29 cellular contexts compared by ENCODE assay signal in the genomic region with DNA sequence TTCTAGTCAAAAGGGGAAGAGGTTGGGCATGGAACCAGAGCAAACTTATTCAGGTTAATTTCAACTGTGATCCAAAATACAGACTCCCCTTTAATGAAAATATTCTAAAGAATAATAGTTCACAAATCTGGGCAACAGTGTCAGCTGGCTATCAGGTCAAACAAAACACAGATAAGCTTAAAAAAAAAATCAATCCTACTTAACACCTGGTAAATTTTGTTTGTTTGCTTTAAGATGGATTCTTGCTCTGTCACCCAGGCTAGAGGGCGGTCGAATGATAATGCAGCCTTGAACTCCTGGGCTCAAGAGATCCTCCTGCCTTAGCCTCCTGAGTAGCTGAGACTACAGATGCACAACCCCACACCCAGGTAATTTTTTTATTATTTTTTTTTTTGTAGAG.
"Had no signal": no experiment of that assay in that cellular context is flagged by ENCODE, and none has a peak within 500 bp of the region (broad histone marks: within the 10 kb centered on the region; RNA-seq: fewer than 3 reads in every experiment).

No MANE protein-coding gene starts in this region.

- H3K27me3 Mint-ChIP-seq: dendritic cell treated with granulocyte-macrophage colony-stimulating factor and Interleukin-4, amounts not matched to agents 40 ng/mL and 50 ng/mL, for 4 days; effector memory CD8-positive, alpha-beta T cell had no signal

- H3K4me1 ChIP-seq: colonic mucosa, esophagus muscularis mucosa, esophagus squamous epithelium, foreskin keratinocyte, gastrocnemius medialis, gastroesophageal sphincter, heart left ventricle, heart right ventricle had no signal

- ATAC-seq: effector memory CD8-positive, alpha-beta T cell; esophagus mucosa; foreskin keratinocyte; gastrocnemius medialis; gastroesophageal sphincter; heart left ventricle; heart right ventricle had no signal

- FAIRE-seq: colon, endometrium, endothelial cell of umbilical vein, frontal cortex had no signal

- H3K27me3 ChIP-seq: colonic mucosa, dorsolateral prefrontal cortex, esophagus muscularis mucosa, esophagus squamous epithelium, foreskin keratinocyte, gastrocnemius medialis, gastroesophageal sphincter, heart left ventricle, heart right ventricle had no signal

- H3K27ac ChIP-seq: colonic mucosa, coronary artery, dorsolateral prefrontal cortex, epithelial cell of prostate, esophagus muscularis mucosa, esophagus squamous epithelium, foreskin keratinocyte, gastrocnemius medialis, gastroesophageal sphincter, heart left ventricle, heart right ventricle had no signal

- H3K9me3 ChIP-seq: colonic mucosa, esophagus muscularis mucosa, esophagus squamous epithelium, gastrocnemius medialis, gastroesophageal sphincter, heart left ventricle, heart right ventricle had no signal

- H3K9me3 Mint-ChIP-seq: dendritic cell treated with granulocyte-macrophage colony-stimulating factor and Interleukin-4, amounts not matched to agents 40 ng/mL and 50 ng/mL, for 4 days; effector memory CD8-positive, alpha-beta T cell; endodermal cell had no signal

- H3K27ac Mint-ChIP-seq: dendritic cell treated with granulocyte-macrophage colony-stimulating factor and Interleukin-4, amounts not matched to agents 40 ng/mL and 50 ng/mL, for 4 days; effector memory CD8-positive, alpha-beta T cell had no signal

- H3K4me3 Mint-ChIP-seq: dendritic cell treated with granulocyte-macrophage colony-stimulating factor and Interleukin-4, amounts not matched to agents 40 ng/mL and 50 ng/mL, for 4 days; effector memory CD8-positive, alpha-beta T cell; endodermal cell had no signal

- DNase-seq: colonic mucosa; cortex of kidney; dermis blood vessel endothelial cell; dorsolateral prefrontal cortex; effector CD4-positive, alpha-beta T cell; effector CD8-positive, alpha-beta T cell; effector memory CD4-positive, alpha-beta T cell; effector memory CD8-positive, alpha-beta T cell; endodermal cell; erythroblast; esophagus squamous epithelium; foreskin fibroblast; foreskin keratinocyte; foreskin melanocyte; gastrocnemius medialis; glutamatergic neuron; head of caudate nucleus; heart left ventricle; heart right ventricle had no signal

- H3K36me3 ChIP-seq: colonic mucosa had no signal

- H3K4me3 ChIP-seq: colonic mucosa, coronary artery, dorsolateral prefrontal cortex, esophagus muscularis mucosa, esophagus squamous epithelium, gastrocnemius medialis, gastroesophageal sphincter, heart left ventricle, heart right ventricle had no signal
